ENCODE assay signal across 26 cellular contexts in the genomic region with DNA sequence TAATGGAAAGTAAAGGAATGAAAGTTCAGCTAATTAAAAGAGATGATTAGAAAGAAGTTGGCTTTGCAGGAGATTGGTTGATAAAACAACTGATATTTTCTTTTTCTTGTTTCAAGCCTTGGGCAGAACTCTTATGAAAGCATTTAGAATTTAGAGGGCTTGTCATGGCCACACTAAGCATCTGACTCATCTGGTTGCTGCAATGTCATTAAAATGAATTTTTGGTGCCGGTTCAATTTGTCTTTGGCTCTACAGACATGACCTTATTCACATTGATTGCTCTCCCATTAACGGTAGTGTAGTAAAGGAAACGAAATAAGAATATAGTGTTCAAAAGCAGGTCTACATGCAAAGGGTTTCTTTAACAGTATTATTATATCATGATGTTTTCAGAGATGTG.
"Had no signal": no experiment of that assay in that cellular context is flagged by ENCODE, and none has a peak within 500 bp of the region (broad histone marks: within the 10 kb centered on the region; RNA-seq: fewer than 3 reads in every experiment).

No MANE protein-coding gene starts in this region.

- H3K4me1 ChIP-seq: gastrocnemius medialis, left ventricle myocardium inferior, spleen, vagina had no signal

- H3K9me3 ChIP-seq: gastrocnemius medialis, left ventricle myocardium inferior, spleen, thoracic aorta, vagina had no signal

- ATAC-seq: activated CD4-positive, CD25-positive, alpha-beta regulatory T cell treated with anti-CD3 and anti-CD28 coated beads, Interleukin-2, amount 50 U/mL, for 24 hours; effector memory CD8-positive, alpha-beta T cell; gastrocnemius medialis; right cardiac atrium; T-helper 17 cell had no signal

- H3K27me3 ChIP-seq: cardiac muscle cell, dorsolateral prefrontal cortex, gastrocnemius medialis, hepatocyte, spleen, vagina had no signal

- H3K36me3 ChIP-seq: cardiac muscle cell, gastrocnemius medialis, left ventricle myocardium inferior, spleen, thoracic aorta, vagina, WERI-Rb-1 had no signal

- H3K27ac ChIP-seq: cardiac muscle cell, coronary artery, dorsolateral prefrontal cortex, gastrocnemius medialis, hepatocyte, left ventricle myocardium inferior, spleen, thoracic aorta, vagina, WERI-Rb-1 had no signal

- H2AFZ ChIP-seq: hepatocyte had no signal

- DNase-seq: activated CD4-positive, alpha-beta memory T cell treated with anti-CD3 and anti-CD28 coated beads for 36 hours; activated CD4-positive, alpha-beta T cell treated with anti-CD3 and anti-CD28 coated beads, Interleukin-2, amount 10 ng/mL, durations not matched to agents 24 days and 14 days; activated CD8-positive, alpha-beta memory T cell treated with anti-CD3 and anti-CD28 coated beads, Interleukin-2, amount 50 U/mL, for 4 hours; activated gamma-delta T cell; activated naive CD4-positive, alpha-beta T cell treated with anti-CD3 and anti-CD28 coated beads, Interleukin-2, amount 50 U/mL, for 16 hours; activated T-cell treated with anti-CD3 and anti-CD28 coated beads, Interleukin-2, amount 50 U/mL, for 1 hour; amygdala; dorsolateral prefrontal cortex; effector memory CD8-positive, alpha-beta T cell; gastrocnemius medialis; islet precursor cell; left ventricle myocardium inferior; posterior cingulate gyrus; right cardiac atrium; spleen; stimulated activated naive CD4-positive, alpha-beta T cell treated with Interleukin-2 at 50 U/mL for 16 hours; T-helper 17 cell; T1000; WERI-Rb-1 had no signal

- H3K4me2 ChIP-seq: hepatocyte had no signal

- H3K4me3 ChIP-seq: cardiac muscle cell, coronary artery, dorsolateral prefrontal cortex, gastrocnemius medialis, hepatocyte, left ventricle myocardium inferior, lung, spleen, thoracic aorta, vagina had no signal

- H3K79me2 ChIP-seq: hepatocyte had no signal
